In genomic region chr12:132285991-132286681, GRCh38 we compare ENCODE assay signal across 10 cellular contexts. TPM values are rescaled to one million over a fixed set of nuclear protein-coding genes. Genes with fewer than 3 reads are reported as not detected.
A peak's percentile ranks its signal among the peaks of the same experiment; 100 is the strongest.
DNase-seq lines count a peak whose midpoint lies in the region; ATAC-seq and TF ChIP-seq lines count a peak whose summit lies in the region.
"Had no signal": no experiment of that assay in that cellular context is flagged by ENCODE, and none has a peak within 500 bp of the region (broad histone marks: within the 10 kb centered on the region; RNA-seq: fewer than 3 reads in every experiment).

No MANE protein-coding gene starts in this region.

- H3K36me3 Mint-ChIP-seq in CD4-positive, alpha-beta memory T cell = no peaks in the 10 kb centered on the region

- POLR2A ChIA-PET in CD4-positive, alpha-beta memory T cell (lab: Charles Lee; ENCODE audit: partially characterized antibody) = no interaction called here

- H3K27ac ChIP-seq in prostate gland = no peak overlapping the region
- no peak overlapping the region for H3K27ac ChIP-seq in CD4-positive, alpha-beta memory T cell (ENCODE audit: low read depth, low read length)

- peaks cover 10% of the 10 kb centered on the region in 2 donors for H3K27me3 Mint-ChIP-seq in CD4-positive, alpha-beta memory T cell

- H3K4me3 Mint-ChIP-seq in CD4-positive, alpha-beta memory T cell = no peak overlapping the region
- H3K4me3 Mint-ChIP-seq: dendritic cell treated with granulocyte-macrophage colony-stimulating factor and Interleukin-4, amounts not matched to agents 40 ng/mL and 50 ng/mL, for 4 days; T-helper 1 cell treated with Interleukin-12 subunit alpha and Interleukin-12 subunit beta and Interleukin-4 antibody, amounts not matched to agents 30 μg/mL and 1 μg/mL, for 36 hours had no signal

- H3K27ac Mint-ChIP-seq in CD4-positive, alpha-beta memory T cell = no peak overlapping the region
- H3K27ac Mint-ChIP-seq: dendritic cell treated with granulocyte-macrophage colony-stimulating factor and Interleukin-4, amounts not matched to agents 40 ng/mL and 50 ng/mL, for 4 days; T-helper 1 cell treated with Interleukin-12 subunit alpha and Interleukin-12 subunit beta and Interleukin-4 antibody, amounts not matched to agents 30 μg/mL and 1 μg/mL, for 36 hours had no signal

- H3K9me3 ChIP-seq in prostate gland = no peaks in the 10 kb centered on the region
- H3K9me3 ChIP-seq in CD4-positive, alpha-beta memory T cell (ENCODE audit: control insufficient read depth in 1 of 2, low read length in 2 of 2) = no peaks in the 10 kb centered on the region

- 8% methylated on average over 41 of the region's 51 CpGs for WGBS in prostate gland

- intact Hi-C loops in prostate gland (cut with DNase I) = no loop called here
- intact Hi-C loops in CD4-positive, alpha-beta memory T cell (cut with micrococcal nuclease) = no loop called here

- H3K4me1 Mint-ChIP-seq in CD4-positive, alpha-beta memory T cell = peaks cover 7 to 32% (median 10%) of the 10 kb centered on the region in 4 donors

- no peak for TF ChIP-seq CTCF in prostate gland (IDR thresholded peaks at IDR 0.05)

- CTCF ChIA-PET in CD4-positive, alpha-beta memory T cell (lab: Charles Lee; ENCODE audit: partially characterized antibody) = no interaction called here

- peaks cover 3% of the 10 kb centered on the region for H3K27me3 ChIP-seq in prostate gland (replicated peaks; ENCODE audit: insufficient read depth)
- H3K27me3 ChIP-seq in CD4-positive, alpha-beta memory T cell (ENCODE audit: insufficient read depth, low read length) = no peaks in the 10 kb centered on the region

- ATAC-seq in HG02588 (IDR thresholded peaks at IDR 0.05; ENCODE audit: unreplicated experiment) = no peak

- DNase-seq in ELR (ENCODE audit: low read depth) = peak; percentile 24
- DNase-seq in RPMI7951 (ENCODE audit: low read depth) = peak; percentile 42
- peak; percentile 32 for DNase-seq in foreskin melanocyte
- peak; percentile 53 for DNase-seq in prostate gland (ENCODE audit: low spot score)
- no peak for DNase-seq in CD4-positive, alpha-beta memory T cell
- DNase-seq in stimulated activated CD4-positive, alpha-beta T cell treated with anti-CD3 and anti-CD28 coated beads, Interleukin-4, amount 100 ng/mL, for 4 hours = no peak
- DNase-seq in activated CD4-positive, alpha-beta T cell treated with anti-CD3 and anti-CD28 coated beads, Interleukin-2, amount 50 U/mL, for 4 hours = no peak

- no peak for TF ChIP-seq POLR2A in prostate gland (IDR thresholded peaks at IDR 0.05)

- no peaks in the 10 kb centered on the region for H3K4me1 ChIP-seq in prostate gland (replicated peaks)
- peaks cover 19% of the 10 kb centered on the region for H3K4me1 ChIP-seq in CD4-positive, alpha-beta memory T cell (ENCODE audit: insufficient read depth, low read length)

- no peak overlapping the region for H3K4me3 ChIP-seq in prostate gland
- H3K4me3 ChIP-seq in CD4-positive, alpha-beta memory T cell (ENCODE audit: low read length in 2 of 2) = no peak overlapping the region

- peaks cover 0 to 1% (median 0%) of the 10 kb centered on the region in 8 donors for H3K9me3 Mint-ChIP-seq in CD4-positive, alpha-beta memory T cell
- H3K9me3 Mint-ChIP-seq: dendritic cell treated with granulocyte-macrophage colony-stimulating factor and Interleukin-4, amounts not matched to agents 40 ng/mL and 50 ng/mL, for 4 days; T-helper 1 cell treated with Interleukin-12 subunit alpha and Interleukin-12 subunit beta and Interleukin-4 antibody, amounts not matched to agents 30 μg/mL and 1 μg/mL, for 36 hours had no signal

- H3K36me3 ChIP-seq in prostate gland = no peaks in the 10 kb centered on the region
- no peaks in the 10 kb centered on the region for H3K36me3 ChIP-seq in CD4-positive, alpha-beta memory T cell (ENCODE audit: insufficient read depth, low read length)

RNA-seq across cellular contexts. Expression of gene GALNT9, which starts 43.3 kb away (rescaled TPM):
- not detected in 2 replicates for total RNA-seq in RPMI7951 (2014; rRNA removed; shearing (Covaris generic))
- total RNA-seq in prostate gland = 1 to 10 TPM in 1 of 2 donors, under 1 TPM in 1; 0.14 to 1.0 TPM
- not detected for total RNA-seq in CD4-positive, alpha-beta memory T cell
- polyA plus RNA-seq in CD4-positive, alpha-beta memory T cell = under 1 TPM in 1 of 2 donors, not detected in 1; 0.61 TPM

Comparison
In these comparisons a context has a peak if more than half of its experiments do, and no peak if none do; other contexts are left out.
1. DNase-seq: peak in ELR (single experiment), RPMI7951 (single experiment), foreskin melanocyte (single experiment) and prostate gland (single experiment); none in CD4-positive, alpha-beta memory T cell (0 of 5), stimulated activated CD4-positive, alpha-beta T cell treated with anti-CD3 and anti-CD28 coated beads, Interleukin-4, amount 100 ng/mL, for 4 hours (0 of 2) and activated CD4-positive, alpha-beta T cell treated with anti-CD3 and anti-CD28 coated beads, Interleukin-2, amount 50 U/mL, for 4 hours (0 of 2).